21 cellular contexts compared by ENCODE assay signal in genomic region chr3:16820485-16820884, GRCh38.
"Had no signal": no experiment of that assay in that cellular context is flagged by ENCODE, and none has a peak within 500 bp of the region (broad histone marks: within the 10 kb centered on the region; RNA-seq: fewer than 3 reads in every experiment).

No MANE protein-coding gene starts in this region.

- H3K4me3 Mint-ChIP-seq: activated CD4-positive, alpha-beta memory T cell treated with anti-CD3 and anti-CD28 coated beads for 36 hours; activated CD4-positive, alpha-beta T cell treated with anti-CD3 and anti-CD28 coated beads, Interleukin-2, amount 10 ng/mL, durations not matched to agents 7 days and 5 days; activated naive CD8-positive, alpha-beta T cell treated with anti-CD3 and anti-CD28 coated beads for 36 hours; T-helper 1 cell treated with Interleukin-12 subunit alpha and Interleukin-12 subunit beta and Interleukin-4 antibody, amounts not matched to agents 30 μg/mL and 1 μg/mL, for 36 hours; WTC11 had no signal

- DNase-seq: activated CD4-positive, alpha-beta memory T cell treated with anti-CD3 and anti-CD28 coated beads for 36 hours; activated CD4-positive, alpha-beta T cell treated with anti-CD3 and anti-CD28 coated beads, Interleukin-2, amount 10 ng/mL, durations not matched to agents 7 days and 5 days; activated CD4-positive, CD25-positive, alpha-beta regulatory T cell treated with anti-CD3 and anti-CD28 coated beads, Interleukin-2, amount 50 U/mL, for 72 hours; activated CD8-positive, alpha-beta memory T cell treated with anti-CD3 and anti-CD28 coated beads for 24 hours; activated naive CD8-positive, alpha-beta T cell treated with anti-CD3 and anti-CD28 coated beads for 36 hours; activated T-cell treated with anti-CD3 and anti-CD28 coated beads, Interleukin-2, amount 50 U/mL, for 48 hours; brain microvascular endothelial cell; cerebellar nuclear complex; MG63; NCI-H1105 treated with DMSO at 0.1 percent for 48 hours; NCI-H1436 treated with DMSO at 0.1 percent for 48 hours; NCI-H187; NCI-H2081; NCI-H510A treated with DMSO at 0.1 percent for 48 hours; NCI-H69; NK-92 treated with Interleukin-12 subunit alpha and Interleukin-12 subunit beta, amount 100 ng/mL, for 24 hours; SHP77 had no signal

- H3K27me3 Mint-ChIP-seq: activated CD4-positive, alpha-beta memory T cell treated with anti-CD3 and anti-CD28 coated beads for 36 hours; activated naive CD8-positive, alpha-beta T cell treated with anti-CD3 and anti-CD28 coated beads for 36 hours had no signal

- H3K27ac ChIP-seq: brain microvascular endothelial cell, cardiac muscle cell, SJSA1 had no signal

- H3K27ac Mint-ChIP-seq: activated CD4-positive, alpha-beta memory T cell treated with anti-CD3 and anti-CD28 coated beads for 36 hours; activated CD4-positive, alpha-beta T cell treated with anti-CD3 and anti-CD28 coated beads, Interleukin-2, amount 10 ng/mL, durations not matched to agents 7 days and 5 days; activated naive CD8-positive, alpha-beta T cell treated with anti-CD3 and anti-CD28 coated beads for 36 hours; T-helper 1 cell treated with Interleukin-12 subunit alpha and Interleukin-12 subunit beta and Interleukin-4 antibody, amounts not matched to agents 30 μg/mL and 1 μg/mL, for 36 hours; WTC11 had no signal

- H3K9me3 Mint-ChIP-seq: T-helper 1 cell treated with Interleukin-12 subunit alpha and Interleukin-12 subunit beta and Interleukin-4 antibody, amounts not matched to agents 30 μg/mL and 1 μg/mL, for 36 hours had no signal

- H3K4me3 ChIP-seq: cardiac muscle cell, MG63, SJSA1 had no signal

- H3K27me3 ChIP-seq: brain microvascular endothelial cell, cardiac muscle cell, MG63, SJSA1 had no signal

- H3K9me3 ChIP-seq: MG63, SJSA1 had no signal

- H3K4me1 ChIP-seq: SJSA1 had no signal

- H3K36me3 Mint-ChIP-seq: activated naive CD8-positive, alpha-beta T cell treated with anti-CD3 and anti-CD28 coated beads for 36 hours had no signal

- ATAC-seq: WTC11 had no signal

- H3K36me3 ChIP-seq: brain microvascular endothelial cell, cardiac muscle cell, MG63, SJSA1 had no signal
